In genomic region chr11:107549253-107549953, GRCh38 we compare ENCODE assay signal across 9 cellular contexts. TPM values are rescaled to one million over a fixed set of nuclear protein-coding genes. Genes with fewer than 3 reads are reported as not detected.
DNase-seq lines count a peak whose midpoint lies in the region; ATAC-seq and TF ChIP-seq lines count a peak whose summit lies in the region.
"Had no signal": no experiment of that assay in that cellular context is flagged by ENCODE, and none has a peak within 500 bp of the region (broad histone marks: within the 10 kb centered on the region; RNA-seq: fewer than 3 reads in every experiment).

No MANE protein-coding gene starts in this region.

- no peak for TF ChIP-seq POLR2A in lower leg skin (IDR thresholded peaks at IDR 0.05)

- no peak overlapping the region for H3K27ac ChIP-seq in VCaP

- H3K9ac ChIP-seq in Loucy (ENCODE audit: low read depth, low read length, poor library complexity, severe bottlenecking): no peak overlapping the region

- TF ChIP-seq CTCF in Caco-2 (IDR thresholded peaks at IDR 0.05; ENCODE audit: insufficient read depth in 1 of 2, low read depth in 1 of 2, low read length in 1 of 2, severe bottlenecking in 1 of 2, unreplicated experiment in 1 of 2) (peak; percentile 88 to 94), Loucy (conservative IDR thresholded peaks at IDR 0.05; ENCODE audit: low read length) (peak; percentile 86), VCaP (conservative IDR thresholded peaks at IDR 0.05) (peak; percentile 97), fibroblast of mammary gland (conservative IDR thresholded peaks at IDR 0.05; ENCODE audit: control insufficient read depth, insufficient read depth, low read depth, low read length) (peak; percentile 91), progenitor cell of endocrine pancreas (IDR thresholded peaks at IDR 0.05; ENCODE audit: unreplicated experiment) (peak; percentile 86), lower leg skin (IDR thresholded peaks at IDR 0.05) (no peak)

- DNase-seq in Caco-2 (peak in 1 of 2 experiments; percentile 50), fibroblast of mammary gland (ENCODE audit: low read depth) (peak; percentile 65), progenitor cell of endocrine pancreas (ENCODE audit: low spot score, unreplicated experiment) (no peak), lower leg skin (ENCODE audit: low spot score in 2 of 2) (no peak)
- DNase-seq: right cardiac atrium had no signal

- H3K36me3 ChIP-seq in Caco-2 (ENCODE audit: control insufficient read depth, insufficient read depth, low read length) (peaks cover 2% of the 10 kb centered on the region), Loucy (ENCODE audit: insufficient read depth, low read length) (peaks cover 43% of the 10 kb centered on the region; the same call in 1 of the 2 replicates)

- H3K4me1 ChIP-seq in Caco-2: 0 out of 2 replicates have a peak, but pooled peaks cover 8% of the 10 kb centered on the region
- H3K4me1 ChIP-seq in Loucy (ENCODE audit: insufficient read depth, low read length, poor library complexity, severe bottlenecking): no peaks in the 10 kb centered on the region

- H3K4me3 Mint-ChIP-seq in Caco-2 (ENCODE audit: unreplicated experiment) (no peak overlapping the region), progenitor cell of endocrine pancreas (ENCODE audit: low read depth) (no peak overlapping the region)

- H3K4me2 ChIP-seq in Loucy (ENCODE audit: low read depth, low read length, poor library complexity, severe bottlenecking): no peak overlapping the region

- H3K27me3 ChIP-seq in Caco-2 (replicated peaks; ENCODE audit: control insufficient read depth, insufficient read depth, low read length): no peaks in the 10 kb centered on the region
- no peaks in the 10 kb centered on the region for H3K27me3 ChIP-seq in Loucy (ENCODE audit: insufficient read depth, low read length, poor library complexity, severe bottlenecking)

- H4K20me1 ChIP-seq in Loucy (ENCODE audit: insufficient read depth, low read length, poor library complexity, severe bottlenecking): no peaks in the 10 kb centered on the region

- POLR2A ChIA-PET in Caco-2 (lab: Charles Lee): no interaction called here

- no peak overlapping the region for H2AFZ ChIP-seq in Loucy (ENCODE audit: low read length)

- H3K4me1 Mint-ChIP-seq in Caco-2 (ENCODE audit: low read depth, unreplicated experiment) (peaks cover 7% of the 10 kb centered on the region), progenitor cell of endocrine pancreas (ENCODE audit: low read depth) (peaks cover 3% of the 10 kb centered on the region)

- no peaks in the 10 kb centered on the region for H3F3A ChIP-seq in Loucy (ENCODE audit: low read depth)

- no peaks in the 10 kb centered on the region for H3K9me3 Mint-ChIP-seq in Caco-2 (ENCODE audit: unreplicated experiment)
- H3K9me3 Mint-ChIP-seq in progenitor cell of endocrine pancreas (ENCODE audit: low read depth): no peaks in the 10 kb centered on the region

- no peaks in the 10 kb centered on the region for H3K9me3 ChIP-seq in Caco-2
- no peaks in the 10 kb centered on the region for H3K9me3 ChIP-seq in Loucy (ENCODE audit: insufficient read depth, low read depth, low read length)

- CTCF ChIA-PET in Caco-2 (lab: Charles Lee): interaction anchor here (0.7 to 2.1 kb wide), 8 partner anchors 9 to 222 kb away, joined by 3 to 36 read pairs (median 4); partner anchors contain the start of gene CWF19L2

- intact Hi-C loops in Caco-2 (cut with micrococcal nuclease; ENCODE audit: unreplicated experiment): loop anchor here (1.0 kb wide), 5 partner anchors 14 to 349 kb away; no protein-coding TSS in a partner anchor
- intact Hi-C loops in lower leg skin (cut with DNase I; ENCODE audit: low total_unique reads): no loop called here

- H3K27ac Mint-ChIP-seq in Caco-2 (ENCODE audit: unreplicated experiment): no peak overlapping the region
- no peak overlapping the region for H3K27ac Mint-ChIP-seq in progenitor cell of endocrine pancreas

- H3K4me3 ChIP-seq in Caco-2 (ENCODE audit: low read depth, low read length): no peak overlapping the region
- no peak overlapping the region for H3K4me3 ChIP-seq in Loucy (ENCODE audit: low read length, poor library complexity, severe bottlenecking)
- H3K4me3 ChIP-seq in fibroblast of mammary gland (ENCODE audit: control insufficient read depth, low read depth, low read length): no peak overlapping the region
- no peak overlapping the region for H3K4me3 ChIP-seq in lower leg skin (ENCODE audit: low read depth, poor library complexity, severe bottlenecking)

- 62 to 65% methylated on average over 6 of the region's 6 CpGs for WGBS in lower leg skin, 2 donors

- no TSS peak for BruUV-seq in Caco-2 (replicated peaks; lab: Mats Ljungman, UMichigan)

- peaks cover 28% of the 10 kb centered on the region for H3K36me3 Mint-ChIP-seq in Caco-2 (ENCODE audit: insufficient read depth, unreplicated experiment)
- H3K36me3 Mint-ChIP-seq in progenitor cell of endocrine pancreas (ENCODE audit: insufficient read depth): peaks cover 7% of the 10 kb centered on the region

- H3K9me2 ChIP-seq in Loucy (replicated peaks; ENCODE audit: low read depth, low read length): no peaks in the 10 kb centered on the region

- no peaks in the 10 kb centered on the region for H3K79me2 ChIP-seq in Loucy (ENCODE audit: insufficient read depth, low read length)

- no peaks in the 10 kb centered on the region for H3K27me3 Mint-ChIP-seq in Caco-2 (ENCODE audit: insufficient read depth, unreplicated experiment)
- no peaks in the 10 kb centered on the region for H3K27me3 Mint-ChIP-seq in progenitor cell of endocrine pancreas

- ATAC-seq in GM18511 (IDR thresholded peaks at IDR 0.05; ENCODE audit: unreplicated experiment): peak; percentile 65
- ATAC-seq in GM19467 (IDR thresholded peaks at IDR 0.05; ENCODE audit: unreplicated experiment): no peak

RNA-seq across cellular contexts. Expression of gene ALKBH8, which starts 16.1 kb away (rescaled TPM):
- total RNA-seq in Caco-2 (2022): 15.7 and 16.8 TPM in 2 replicates
- 6.9 and 8.1 TPM in 2 replicates for total RNA-seq in progenitor cell of endocrine pancreas
- 10 to 100 TPM in 1 of 4 donors, 1 to 10 TPM in 3; 5.6 to 14.5 (median 9.2) TPM for total RNA-seq in lower leg skin

RNA-seq across cellular contexts. Expression of gene ELMOD1, which starts 41.5 kb away (rescaled TPM):
- total RNA-seq in Caco-2 (2022) (not detected in 2 replicates), progenitor cell of endocrine pancreas (0.53 and 0.55 TPM in 2 replicates), lower leg skin (100 to 1,000 TPM in 1 of 4 donors, 10 to 100 TPM in 3; 48.2 to 164 (median 72.3) TPM)

Comparison
In these comparisons a context has a peak if more than half of its experiments do, and no peak if none do; other contexts are left out.
1. CTCF ChIP-seq: peak in Caco-2 (2 of 2), Loucy (single experiment), VCaP (single experiment), fibroblast of mammary gland (single experiment) and progenitor cell of endocrine pancreas (single experiment); none in lower leg skin (0 of 3).
2. RNA of gene ELMOD1, which starts 41.5 kb away (total RNA-seq): 48.2 to 164 TPM in lower leg skin; 0.53 to 0.55 TPM in progenitor cell of endocrine pancreas and not detected in Caco-2; every median in the first group is over 10 times any median in the second.